In the genomic region with DNA sequence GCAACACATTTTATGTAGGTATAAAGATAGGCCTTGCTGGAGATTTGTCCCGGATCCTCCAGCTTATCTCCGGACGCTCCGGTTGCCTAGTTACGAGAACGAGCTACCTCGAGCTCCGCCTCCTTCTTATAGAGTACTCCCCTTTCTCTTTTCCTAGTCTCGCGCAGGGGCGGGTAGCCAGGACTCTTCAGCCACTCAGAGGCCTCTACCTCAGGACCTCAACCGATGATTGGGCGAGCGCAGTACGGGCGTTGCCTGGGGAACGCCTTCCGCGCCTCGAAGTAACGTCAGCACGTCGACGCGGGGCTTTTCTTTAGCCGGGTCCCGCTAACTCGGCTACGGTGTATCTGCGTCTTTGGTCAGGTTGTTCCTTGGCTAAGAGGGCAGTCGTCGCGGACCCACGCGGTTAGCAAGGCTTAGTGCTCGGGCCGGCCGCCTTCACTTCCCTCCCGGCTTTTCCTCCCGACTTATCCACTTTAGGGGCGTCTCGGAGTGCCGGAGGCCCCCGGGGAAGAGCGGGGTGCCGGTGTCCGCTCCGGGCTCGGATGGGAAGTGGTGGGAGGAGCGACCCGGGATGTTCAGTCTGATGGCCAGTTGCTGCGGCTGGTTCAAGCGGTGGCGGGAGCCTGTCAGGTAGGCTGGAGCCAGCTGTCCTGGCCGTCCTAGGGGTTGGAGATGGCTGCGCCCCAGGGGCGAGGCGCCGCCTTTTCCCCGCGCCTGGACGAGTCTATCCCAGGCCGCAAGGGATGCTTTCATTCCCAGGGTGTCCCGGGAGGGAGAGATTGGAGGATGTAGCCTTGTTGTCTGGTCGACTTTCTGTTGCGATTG, we compare ENCODE assay signal across 1 cellular context.
A peak's percentile ranks its signal among the peaks of the same experiment; 100 is the strongest.
TF ChIP-seq lines count a peak whose summit lies in the region.

A gene (plus strand): TSS at position 306 of the 828 bp plus-strand sequence. CDS start 269 bp downstream, at position 575.

TF ChIP-seq in HepG2, 621 proteins besides CTCF, POLR2A, EP300 and RAD21 (continued from another document and continues in another):
- TF ChIP-seq ZNF619 (CRISPR knock-in tag; IDR thresholded peaks at IDR 0.05): 0 out of 2 replicates have a peak, but pooled peaks have one; percentile 25
- TF ChIP-seq ZNF792 (CRISPR knock-in tag; IDR thresholded peaks at IDR 0.05): 0 out of 2 replicates have a peak, but pooled peaks have one; percentile 21
- TF ChIP-seq HOXA5 (CRISPR knock-in tag; IDR thresholded peaks at IDR 0.05): 0 out of 2 replicates have a peak, but pooled peaks have one; percentile 22
- peak; percentile 51; the same call in 1 of the 2 replicates for TF ChIP-seq ZNF598 (CRISPR knock-in tag; IDR thresholded peaks at IDR 0.05; ENCODE audit: borderline replicate concordance)
- TF ChIP-seq RFX5 (IDR thresholded peaks at IDR 0.05; ENCODE audit: low read depth, low read length): peak; percentile 58
- TF ChIP-seq ARNT2 (CRISPR knock-in tag; IDR thresholded peaks at IDR 0.05; ENCODE audit: low read depth): peak; percentile 46; the same call in 1 of the 2 replicates
- 0 out of 2 replicates have a peak, but pooled peaks have one; percentile 5 for TF ChIP-seq RARA (CRISPR knock-in tag; IDR thresholded peaks at IDR 0.05)
- TF ChIP-seq KLF16 (CRISPR knock-in tag; IDR thresholded peaks at IDR 0.05): peak in 1 of 2 experiments; percentile 23; a peak in 1 of 4 replicates
- TF ChIP-seq, protein P1, sequence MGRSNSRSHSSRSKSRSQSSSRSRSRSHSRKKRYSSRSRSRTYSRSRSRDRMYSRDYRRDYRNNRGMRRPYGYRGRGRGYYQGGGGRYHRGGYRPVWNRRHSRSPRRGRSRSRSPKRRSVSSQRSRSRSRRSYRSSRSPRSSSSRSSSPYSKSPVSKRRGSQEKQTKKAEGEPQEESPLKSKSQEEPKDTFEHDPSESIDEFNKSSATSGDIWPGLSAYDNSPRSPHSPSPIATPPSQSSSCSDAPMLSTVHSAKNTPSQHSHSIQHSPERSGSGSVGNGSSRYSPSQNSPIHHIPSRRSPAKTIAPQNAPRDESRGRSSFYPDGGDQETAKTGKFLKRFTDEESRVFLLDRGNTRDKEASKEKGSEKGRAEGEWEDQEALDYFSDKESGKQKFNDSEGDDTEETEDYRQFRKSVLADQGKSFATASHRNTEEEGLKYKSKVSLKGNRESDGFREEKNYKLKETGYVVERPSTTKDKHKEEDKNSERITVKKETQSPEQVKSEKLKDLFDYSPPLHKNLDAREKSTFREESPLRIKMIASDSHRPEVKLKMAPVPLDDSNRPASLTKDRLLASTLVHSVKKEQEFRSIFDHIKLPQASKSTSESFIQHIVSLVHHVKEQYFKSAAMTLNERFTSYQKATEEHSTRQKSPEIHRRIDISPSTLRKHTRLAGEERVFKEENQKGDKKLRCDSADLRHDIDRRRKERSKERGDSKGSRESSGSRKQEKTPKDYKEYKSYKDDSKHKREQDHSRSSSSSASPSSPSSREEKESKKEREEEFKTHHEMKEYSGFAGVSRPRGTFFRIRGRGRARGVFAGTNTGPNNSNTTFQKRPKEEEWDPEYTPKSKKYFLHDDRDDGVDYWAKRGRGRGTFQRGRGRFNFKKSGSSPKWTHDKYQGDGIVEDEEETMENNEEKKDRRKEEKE (IDR thresholded peaks at IDR 0.05): no peak
- TF ChIP-seq ZNF614 (CRISPR knock-in tag; IDR thresholded peaks at IDR 0.05; ENCODE audit: borderline replicate concordance): peak; percentile 45; the same call in 1 of the 2 replicates
- TF ChIP-seq, protein P2, sequence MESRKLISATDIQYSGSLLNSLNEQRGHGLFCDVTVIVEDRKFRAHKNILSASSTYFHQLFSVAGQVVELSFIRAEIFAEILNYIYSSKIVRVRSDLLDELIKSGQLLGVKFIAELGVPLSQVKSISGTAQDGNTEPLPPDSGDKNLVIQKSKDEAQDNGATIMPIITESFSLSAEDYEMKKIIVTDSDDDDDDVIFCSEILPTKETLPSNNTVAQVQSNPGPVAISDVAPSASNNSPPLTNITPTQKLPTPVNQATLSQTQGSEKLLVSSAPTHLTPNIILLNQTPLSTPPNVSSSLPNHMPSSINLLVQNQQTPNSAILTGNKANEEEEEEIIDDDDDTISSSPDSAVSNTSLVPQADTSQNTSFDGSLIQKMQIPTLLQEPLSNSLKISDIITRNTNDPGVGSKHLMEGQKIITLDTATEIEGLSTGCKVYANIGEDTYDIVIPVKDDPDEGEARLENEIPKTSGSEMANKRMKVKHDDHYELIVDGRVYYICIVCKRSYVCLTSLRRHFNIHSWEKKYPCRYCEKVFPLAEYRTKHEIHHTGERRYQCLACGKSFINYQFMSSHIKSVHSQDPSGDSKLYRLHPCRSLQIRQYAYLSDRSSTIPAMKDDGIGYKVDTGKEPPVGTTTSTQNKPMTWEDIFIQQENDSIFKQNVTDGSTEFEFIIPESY (CRISPR knock-in tag; IDR thresholded peaks at IDR 0.05): no peak
- TF ChIP-seq, protein P3, sequence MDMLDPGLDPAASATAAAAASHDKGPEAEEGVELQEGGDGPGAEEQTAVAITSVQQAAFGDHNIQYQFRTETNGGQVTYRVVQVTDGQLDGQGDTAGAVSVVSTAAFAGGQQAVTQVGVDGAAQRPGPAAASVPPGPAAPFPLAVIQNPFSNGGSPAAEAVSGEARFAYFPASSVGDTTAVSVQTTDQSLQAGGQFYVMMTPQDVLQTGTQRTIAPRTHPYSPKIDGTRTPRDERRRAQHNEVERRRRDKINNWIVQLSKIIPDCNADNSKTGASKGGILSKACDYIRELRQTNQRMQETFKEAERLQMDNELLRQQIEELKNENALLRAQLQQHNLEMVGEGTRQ (IDR thresholded peaks at IDR 0.05; ENCODE audit: low read depth, low read length): no peak
- TF ChIP-seq, protein P3 (CRISPR knock-in tag; IDR thresholded peaks at IDR 0.05; ENCODE audit: borderline replicate concordance): no peak
- no peak for TF ChIP-seq NR2F2 (IDR thresholded peaks at IDR 0.05; ENCODE audit: borderline replicate concordance, low read depth)
- peak; percentile 91 for TF ChIP-seq SP2 (CRISPR knock-in tag; IDR thresholded peaks at IDR 0.05)
- TF ChIP-seq, protein P4, sequence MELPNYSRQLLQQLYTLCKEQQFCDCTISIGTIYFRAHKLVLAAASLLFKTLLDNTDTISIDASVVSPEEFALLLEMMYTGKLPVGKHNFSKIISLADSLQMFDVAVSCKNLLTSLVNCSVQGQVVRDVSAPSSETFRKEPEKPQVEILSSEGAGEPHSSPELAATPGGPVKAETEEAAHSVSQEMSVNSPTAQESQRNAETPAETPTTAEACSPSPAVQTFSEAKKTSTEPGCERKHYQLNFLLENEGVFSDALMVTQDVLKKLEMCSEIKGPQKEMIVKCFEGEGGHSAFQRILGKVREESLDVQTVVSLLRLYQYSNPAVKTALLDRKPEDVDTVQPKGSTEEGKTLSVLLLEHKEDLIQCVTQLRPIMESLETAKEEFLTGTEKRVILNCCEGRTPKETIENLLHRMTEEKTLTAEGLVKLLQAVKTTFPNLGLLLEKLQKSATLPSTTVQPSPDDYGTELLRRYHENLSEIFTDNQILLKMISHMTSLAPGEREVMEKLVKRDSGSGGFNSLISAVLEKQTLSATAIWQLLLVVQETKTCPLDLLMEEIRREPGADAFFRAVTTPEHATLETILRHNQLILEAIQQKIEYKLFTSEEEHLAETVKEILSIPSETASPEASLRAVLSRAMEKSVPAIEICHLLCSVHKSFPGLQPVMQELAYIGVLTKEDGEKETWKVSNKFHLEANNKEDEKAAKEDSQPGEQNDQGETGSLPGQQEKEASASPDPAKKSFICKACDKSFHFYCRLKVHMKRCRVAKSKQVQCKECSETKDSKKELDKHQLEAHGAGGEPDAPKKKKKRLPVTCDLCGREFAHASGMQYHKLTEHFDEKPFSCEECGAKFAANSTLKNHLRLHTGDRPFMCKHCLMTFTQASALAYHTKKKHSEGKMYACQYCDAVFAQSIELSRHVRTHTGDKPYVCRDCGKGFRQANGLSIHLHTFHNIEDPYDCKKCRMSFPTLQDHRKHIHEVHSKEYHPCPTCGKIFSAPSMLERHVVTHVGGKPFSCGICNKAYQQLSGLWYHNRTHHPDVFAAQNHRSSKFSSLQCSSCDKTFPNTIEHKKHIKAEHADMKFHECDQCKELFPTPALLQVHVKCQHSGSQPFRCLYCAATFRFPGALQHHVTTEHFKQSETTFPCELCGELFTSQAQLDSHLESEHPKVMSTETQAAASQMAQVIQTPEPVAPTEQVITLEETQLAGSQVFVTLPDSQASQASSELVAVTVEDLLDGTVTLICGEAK (IDR thresholded peaks at IDR 0.05): no peak
- TF ChIP-seq, protein P4 (CRISPR knock-in tag; IDR thresholded peaks at IDR 0.05): peak; percentile 61; the same call in 1 of the 2 replicates
- TF ChIP-seq MAFG (CRISPR knock-in tag; IDR thresholded peaks at IDR 0.05): no peak
- TF ChIP-seq HDAC6 (IDR thresholded peaks at IDR 0.05; ENCODE audit: low read depth, low read length): no peak
- 0 out of 2 replicates have a peak, but pooled peaks have one; percentile 32 for TF ChIP-seq CBFB (CRISPR knock-in tag; IDR thresholded peaks at IDR 0.05)
- peak; percentile 59; the same call in 1 of the 2 replicates for TF ChIP-seq DMAP1 (CRISPR knock-in tag; IDR thresholded peaks at IDR 0.05)
- TF ChIP-seq KDM5A (IDR thresholded peaks at IDR 0.05; ENCODE audit: borderline replicate concordance, low read length): peak; percentile 77
- TF ChIP-seq LCORL (IDR thresholded peaks at IDR 0.05): no peak
- 0 out of 2 replicates have a peak, but pooled peaks have one; percentile 12 for TF ChIP-seq LCORL (CRISPR knock-in tag; IDR thresholded peaks at IDR 0.05)
- peak; percentile 68 for TF ChIP-seq AGO1 (IDR thresholded peaks at IDR 0.05; ENCODE audit: low read depth, low read length, poor library complexity, severe bottlenecking)
- peak; percentile 60; the same call in 1 of the 2 replicates for TF ChIP-seq YEATS4 (CRISPR knock-in tag; IDR thresholded peaks at IDR 0.05; ENCODE audit: borderline replicate concordance)
- TF ChIP-seq SRSF4 (IDR thresholded peaks at IDR 0.05; ENCODE audit: low read depth, low read length, poor library complexity, severe bottlenecking): no peak
- TF ChIP-seq, protein P5, sequence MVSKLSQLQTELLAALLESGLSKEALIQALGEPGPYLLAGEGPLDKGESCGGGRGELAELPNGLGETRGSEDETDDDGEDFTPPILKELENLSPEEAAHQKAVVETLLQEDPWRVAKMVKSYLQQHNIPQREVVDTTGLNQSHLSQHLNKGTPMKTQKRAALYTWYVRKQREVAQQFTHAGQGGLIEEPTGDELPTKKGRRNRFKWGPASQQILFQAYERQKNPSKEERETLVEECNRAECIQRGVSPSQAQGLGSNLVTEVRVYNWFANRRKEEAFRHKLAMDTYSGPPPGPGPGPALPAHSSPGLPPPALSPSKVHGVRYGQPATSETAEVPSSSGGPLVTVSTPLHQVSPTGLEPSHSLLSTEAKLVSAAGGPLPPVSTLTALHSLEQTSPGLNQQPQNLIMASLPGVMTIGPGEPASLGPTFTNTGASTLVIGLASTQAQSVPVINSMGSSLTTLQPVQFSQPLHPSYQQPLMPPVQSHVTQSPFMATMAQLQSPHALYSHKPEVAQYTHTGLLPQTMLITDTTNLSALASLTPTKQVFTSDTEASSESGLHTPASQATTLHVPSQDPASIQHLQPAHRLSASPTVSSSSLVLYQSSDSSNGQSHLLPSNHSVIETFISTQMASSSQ (IDR thresholded peaks at IDR 0.05; ENCODE audit: low read depth): no peak
- TF ChIP-seq, protein P5 (CRISPR knock-in tag; IDR thresholded peaks at IDR 0.05; ENCODE audit: borderline replicate concordance): no peak
- peak; percentile 61; the same call in 1 of the 2 replicates for TF ChIP-seq SMAD3 (CRISPR knock-in tag; IDR thresholded peaks at IDR 0.05)
- TF ChIP-seq RXRA (CRISPR knock-in tag; IDR thresholded peaks at IDR 0.05): peak; percentile 44; the same call in 1 of the 2 replicates
- TF ChIP-seq JUNB (CRISPR knock-in tag; IDR thresholded peaks at IDR 0.05; ENCODE audit: borderline replicate concordance): no peak
- no peak for TF ChIP-seq MTF1 (CRISPR knock-in tag; IDR thresholded peaks at IDR 0.05)
- peak; percentile 80; the same call in 1 of the 2 replicates for TF ChIP-seq KDM5B (CRISPR knock-in tag; IDR thresholded peaks at IDR 0.05; ENCODE audit: borderline replicate concordance)
- TF ChIP-seq RBFOX2 (IDR thresholded peaks at IDR 0.05; ENCODE audit: low read depth, low read length): peak; percentile 65
